In genomic region chr5:161847896-161848510, GRCh38 we compare ENCODE assay signal across 12 cellular contexts. TPM values are rescaled to one million over a fixed set of nuclear protein-coding genes. Genes with fewer than 3 reads are reported as not detected.
A peak's percentile ranks its signal among the peaks of the same experiment; 100 is the strongest.
DNase-seq lines count a peak whose midpoint lies in the region; ATAC-seq and TF ChIP-seq lines count a peak whose summit lies in the region.
"Had no signal": no experiment of that assay in that cellular context is flagged by ENCODE, and none has a peak within 500 bp of the region (broad histone marks: within the 10 kb centered on the region; RNA-seq: fewer than 3 reads in every experiment).

TSS of gene GABRA1 (plus strand) at chr5:161848120. CDS start at chr5:161850811, 2,691 bp downstream.

- H3K4me2 ChIP-seq in H9 (ENCODE audit: insufficient read depth, insufficient read length, low read length) (peak within 1 kb of the TSS; percentile 84), parathyroid adenoma (ENCODE audit: low read length) (peak within 1 kb of the TSS; percentile 54)

- no peak within 1 kb of the TSS for H2AK5ac ChIP-seq in H9 (ENCODE audit: insufficient read length, low read length)

- no peaks in the 10 kb centered on the region for H3K9me3 ChIP-seq in H9 (ENCODE audit: control insufficient read depth, low read depth, low read length)
- no peaks in the 10 kb centered on the region for H3K9me3 ChIP-seq in parathyroid adenoma (ENCODE audit: control insufficient read depth, low read length)

- H3K27ac Mint-ChIP-seq in H9 (no peak within 1 kb of the TSS; a peak in 2 of 7 replicates), glutamatergic neuron (ENCODE audit: unreplicated experiment) (no peak within 1 kb of the TSS)
- H3K27ac Mint-ChIP-seq in stimulated activated naive CD8-positive, alpha-beta T cell treated with anti-CD3 and anti-CD28 coated beads, Interleukin-15, amount 100 ng/mL, for 72 hours, result no peak within 1 kb of the TSS
- H3K27ac Mint-ChIP-seq in stimulated activated memory B cell treated with anti-CD40 and anti-IgM and Interleukin-4, amounts not matched to agents 10 μg/mL and 1 μg/mL and 100 μg/mL, for 72 hours, result no peak within 1 kb of the TSS
- H3K27ac Mint-ChIP-seq: activated T-cell treated with anti-CD3 and anti-CD28 coated beads, Interleukin-2, amount 50 U/mL, for 24 hours had no signal

- H3K23me2 ChIP-seq in H9 (ENCODE audit: insufficient read length, low read depth, low read length, poor library complexity, severe bottlenecking), result peaks cover 21% of the 10 kb centered on the region

- H3K27ac ChIP-seq in H9 (ENCODE audit: insufficient read length, low read depth, low read length) (no peak within 1 kb of the TSS), parathyroid adenoma (no peak within 1 kb of the TSS)

- H3K36me3 Mint-ChIP-seq in H9 (ENCODE audit: insufficient read depth in 1 of 3, low read depth in 3 of 3) (no peaks in the 10 kb centered on the region), glutamatergic neuron (ENCODE audit: unreplicated experiment) (no peaks in the 10 kb centered on the region)
- no peaks in the 10 kb centered on the region for H3K36me3 Mint-ChIP-seq in stimulated activated memory B cell treated with anti-CD40 and anti-IgM and Interleukin-4, amounts not matched to agents 10 μg/mL and 1 μg/mL and 100 μg/mL, for 72 hours
- H3K36me3 Mint-ChIP-seq: IgD-negative memory B cell had no signal

- H3K4ac ChIP-seq in H9 (ENCODE audit: low read depth, low read length), result no peak within 1 kb of the TSS

- no peak within 1 kb of the TSS for H3K14ac ChIP-seq in H9 (ENCODE audit: insufficient read depth, low read length)

- H3K27me3 Mint-ChIP-seq in H9 (ENCODE audit: low read depth) (peaks cover 43% of the 10 kb centered on the region), glutamatergic neuron (ENCODE audit: unreplicated experiment) (peaks cover 5% of the 10 kb centered on the region)
- H3K27me3 Mint-ChIP-seq in stimulated activated naive CD8-positive, alpha-beta T cell treated with anti-CD3 and anti-CD28 coated beads, Interleukin-15, amount 100 ng/mL, for 72 hours, result peaks cover 25% of the 10 kb centered on the region
- peaks cover 23% of the 10 kb centered on the region for H3K27me3 Mint-ChIP-seq in stimulated activated memory B cell treated with anti-CD40 and anti-IgM and Interleukin-4, amounts not matched to agents 10 μg/mL and 1 μg/mL and 100 μg/mL, for 72 hours

- TF ChIP-seq CTCF in H9 (conservative IDR thresholded peaks at IDR 0.05), result no peak
- no peak for TF ChIP-seq CTCF in glutamatergic neuron (IDR thresholded peaks at IDR 0.05; ENCODE audit: partially characterized antibody, unreplicated experiment)
- TF ChIP-seq CTCF in parathyroid adenoma (IDR thresholded peaks at IDR 0.05), result no peak

- H3K27me3 ChIP-seq in H9 (ENCODE audit: insufficient read depth, low read length) (no peaks in the 10 kb centered on the region; the same call in 1 of the 2 replicates), parathyroid adenoma (ENCODE audit: control insufficient read depth, insufficient read depth, low read length) (no peaks in the 10 kb centered on the region)

- H3K4me3 ChIP-seq in parathyroid adenoma (ENCODE audit: low read depth, low read length), result peak within 1 kb of the TSS; percentile 12

- no peaks in the 10 kb centered on the region for H3K9me3 Mint-ChIP-seq in H9
- no peaks in the 10 kb centered on the region for H3K9me3 Mint-ChIP-seq in glutamatergic neuron (ENCODE audit: unreplicated experiment)
- peaks cover 0 to 13% of the 10 kb centered on the region in 2 donors for H3K9me3 Mint-ChIP-seq in stimulated activated naive CD8-positive, alpha-beta T cell treated with anti-CD3 and anti-CD28 coated beads, Interleukin-15, amount 100 ng/mL, for 72 hours
- peaks cover 3% of the 10 kb centered on the region for H3K9me3 Mint-ChIP-seq in stimulated activated memory B cell treated with anti-CD40 and anti-IgM and Interleukin-4, amounts not matched to agents 10 μg/mL and 1 μg/mL and 100 μg/mL, for 72 hours

- H3K9ac ChIP-seq in H9 (ENCODE audit: extremely low read depth, insufficient read length, low read length) (peak within 1 kb of the TSS; percentile 30), parathyroid adenoma (no peak within 1 kb of the TSS)

- ATAC-seq in stimulated activated naive CD8-positive, alpha-beta T cell treated with anti-CD3 and anti-CD28 coated beads, Interleukin-15, amount 100 ng/mL, for 72 hours, result no peak
- no peak for ATAC-seq in stimulated activated memory B cell treated with anti-CD40 and anti-IgM and Interleukin-4, amounts not matched to agents 10 μg/mL and 1 μg/mL and 100 μg/mL, for 72 hours
- no peak for ATAC-seq in HG02759 (IDR thresholded peaks at IDR 0.05; ENCODE audit: unreplicated experiment)
- no peak for ATAC-seq in HG02678 (IDR thresholded peaks at IDR 0.05; ENCODE audit: unreplicated experiment)
- ATAC-seq: left colon had no signal

- no peak within 1 kb of the TSS for H3K56ac ChIP-seq in H9 (ENCODE audit: insufficient read length, low read depth, low read length)

- no peak within 1 kb of the TSS for H3K23ac ChIP-seq in H9 (ENCODE audit: insufficient read length, low read depth, low read length)

- H4K91ac ChIP-seq in H9 (ENCODE audit: insufficient read length, low read depth, low read length), result no peak within 1 kb of the TSS

- no peak within 1 kb of the TSS for H2BK120ac ChIP-seq in H9 (ENCODE audit: low read depth, low read length, poor library complexity, severe bottlenecking)

- H3K4me3 Mint-ChIP-seq in H9 (peak within 1 kb of the TSS; percentile 69 to 86), glutamatergic neuron (ENCODE audit: unreplicated experiment) (peak within 1 kb of the TSS; percentile 92)
- no peak within 1 kb of the TSS for H3K4me3 Mint-ChIP-seq in stimulated activated naive CD8-positive, alpha-beta T cell treated with anti-CD3 and anti-CD28 coated beads, Interleukin-15, amount 100 ng/mL, for 72 hours
- H3K4me3 Mint-ChIP-seq in stimulated activated memory B cell treated with anti-CD40 and anti-IgM and Interleukin-4, amounts not matched to agents 10 μg/mL and 1 μg/mL and 100 μg/mL, for 72 hours, result no peak within 1 kb of the TSS
- H3K4me3 Mint-ChIP-seq: activated T-cell treated with anti-CD3 and anti-CD28 coated beads, Interleukin-2, amount 50 U/mL, for 24 hours had no signal

- H3K4me1 Mint-ChIP-seq in H9 (peaks cover 36 to 38% of the 10 kb centered on the region in 2 experiments), glutamatergic neuron (ENCODE audit: low read depth, unreplicated experiment) (peaks cover 3% of the 10 kb centered on the region)
- no peaks in the 10 kb centered on the region for H3K4me1 Mint-ChIP-seq in stimulated activated naive CD8-positive, alpha-beta T cell treated with anti-CD3 and anti-CD28 coated beads, Interleukin-15, amount 100 ng/mL, for 72 hours
- H3K4me1 Mint-ChIP-seq in stimulated activated memory B cell treated with anti-CD40 and anti-IgM and Interleukin-4, amounts not matched to agents 10 μg/mL and 1 μg/mL and 100 μg/mL, for 72 hours, result no peaks in the 10 kb centered on the region
- H3K4me1 Mint-ChIP-seq: IgD-negative memory B cell had no signal

- no peak within 1 kb of the TSS for H2BK12ac ChIP-seq in H9 (ENCODE audit: insufficient read length, low read depth, low read length)

- H4K8ac ChIP-seq in H9 (replicated peaks; ENCODE audit: insufficient read length, low read depth, low read length), result no peak within 1 kb of the TSS

- no CpG with 5 or more reads among the region's 21 CpGs for WGBS in H9 (ENCODE audit: extremely low coverage, insufficient read length, low lambda C conversion rate)

- no peaks in the 10 kb centered on the region for H4K20me1 ChIP-seq in H9 (ENCODE audit: control insufficient read depth, insufficient read depth, insufficient read length)

- H3K79me1 ChIP-seq in H9 (ENCODE audit: insufficient read depth, low read depth, low read length, poor library complexity, severe bottlenecking), result no peaks in the 10 kb centered on the region

- H3K4me1 ChIP-seq in H9 (ENCODE audit: insufficient read depth, low read length) (no peaks in the 10 kb centered on the region; the same call in 1 of the 2 replicates), parathyroid adenoma (no peaks in the 10 kb centered on the region)

- H3K36me3 ChIP-seq in parathyroid adenoma (ENCODE audit: control insufficient read depth, insufficient read depth, low read length), result no peaks in the 10 kb centered on the region

- no peak within 1 kb of the TSS for H4K5ac ChIP-seq in H9 (ENCODE audit: insufficient read length, low read depth, low read length)

- no peak within 1 kb of the TSS for H2BK5ac ChIP-seq in H9 (ENCODE audit: insufficient read length, low read length)

- peak; percentile 62 for DNase-seq in H9
- DNase-seq in SHP77 (lab: John Stamatoyannopoulos, UW), result peak; percentile 46 to 56
- peak; percentile 75 for DNase-seq in glutamatergic neuron
- no peak for DNase-seq in stimulated activated naive CD8-positive, alpha-beta T cell treated with anti-CD3 and anti-CD28 coated beads, Interleukin-15, amount 100 ng/mL, for 72 hours
- DNase-seq: activated T-cell treated with anti-CD3 and anti-CD28 coated beads, Interleukin-2, amount 50 U/mL, for 24 hours; dermis blood vessel endothelial cell; left colon had no signal

- no peak within 1 kb of the TSS for H3K18ac ChIP-seq in H9 (ENCODE audit: insufficient read length, low read depth, low read length)

- H2BK20ac ChIP-seq in H9 (ENCODE audit: low read depth, low read length, poor library complexity, severe bottlenecking), result no peak within 1 kb of the TSS

- H2BK15ac ChIP-seq in H9 (ENCODE audit: low read depth, low read length), result no peak within 1 kb of the TSS

- H3K79me2 ChIP-seq in H9 (ENCODE audit: insufficient read depth, low read length), result no peaks in the 10 kb centered on the region
- H3K79me2 ChIP-seq in parathyroid adenoma, result no peaks in the 10 kb centered on the region

- no peak within 1 kb of the TSS for H3T11ph ChIP-seq in H9 (ENCODE audit: low read length)

- H2AFZ ChIP-seq in H9 (ENCODE audit: low read length) (peak within 1 kb of the TSS; percentile 77), parathyroid adenoma (peak within 1 kb of the TSS; percentile 7)

RNA-seq across cellular contexts. Expression of gene GABRA1, which starts in this region (rescaled TPM):
- not detected in 2 replicates for total RNA-seq in H9 (2021)
- not detected for total RNA-seq in glutamatergic neuron (ENCODE audit: unreplicated experiment)
- total RNA-seq: dermis blood vessel endothelial cell, left colon had no signal

Comparison
In these comparisons a context has a peak if more than half of its experiments do, and no peak if none do; other contexts are left out.
1. Peak in DNase-seq, H3K9ac ChIP-seq and H3K4me2 ChIP-seq in H9; RNA of the gene not detected or under 1 TPM.
2. Peak in DNase-seq in glutamatergic neuron; RNA of the gene not detected or under 1 TPM.
3. DNase-seq: peak in SHP77 (2 of 2); none in stimulated activated naive CD8-positive, alpha-beta T cell treated with anti-CD3 and anti-CD28 coated beads, Interleukin-15, amount 100 ng/mL, for 72 hours (0 of 2).
4. H3K4me3 Mint-ChIP-seq: peak in H9 (2 of 2) and glutamatergic neuron (single experiment); none in stimulated activated naive CD8-positive, alpha-beta T cell treated with anti-CD3 and anti-CD28 coated beads, Interleukin-15, amount 100 ng/mL, for 72 hours (0 of 2) and stimulated activated memory B cell treated with anti-CD40 and anti-IgM and Interleukin-4, amounts not matched to agents 10 μg/mL and 1 μg/mL and 100 μg/mL, for 72 hours (single experiment).